38 cellular contexts compared by ENCODE assay signal in genomic region chr19:35416331-35416730, GRCh38. TPM values are rescaled to one million over a fixed set of nuclear protein-coding genes. Genes with fewer than 3 reads are reported as not detected.
"Had no signal": no experiment of that assay in that cellular context is flagged by ENCODE, and none has a peak within 500 bp of the region (broad histone marks: within the 10 kb centered on the region; RNA-seq: fewer than 3 reads in every experiment).

No MANE protein-coding gene starts in this region.

- ATAC-seq: activated CD8-positive, alpha-beta T cell treated with anti-CD3 and anti-CD28 coated beads for 36 hours; activated naive CD4-positive, alpha-beta T cell treated with anti-CD3 and anti-CD28 coated beads, Interleukin-2, amount 50 U/mL, for 72 hours; activated T-cell treated with anti-CD3 and anti-CD28 coated beads, Interleukin-2, amount 50 U/mL, for 4 hours; activated T-cell treated with anti-CD3 and anti-CD28 coated beads, Interleukin-2, amount 50 U/mL, for 72 hours; activated T-helper 17 cell treated with anti-CD3 and anti-CD28 coated beads, Interleukin-2, amount 50 U/mL, for 72 hours; body of pancreas had no signal

- H3K27me3 ChIP-seq: body of pancreas, brain microvascular endothelial cell, breast epithelium had no signal

- H3K4me3 ChIP-seq: adrenal gland, body of pancreas, breast epithelium had no signal

- H3K4me1 ChIP-seq: adrenal gland, breast epithelium had no signal

- H3K9me3 ChIP-seq: adrenal gland, body of pancreas, breast epithelium had no signal

- H3K27ac ChIP-seq: adrenal gland, body of pancreas, brain microvascular endothelial cell, breast epithelium, VCaP had no signal

- H3K36me3 ChIP-seq: adrenal gland, brain microvascular endothelial cell, breast epithelium had no signal

- FAIRE-seq: astrocyte, TTC549 had no signal

- DNase-seq: activated B cell treated with CpG ODN at 0.5 μM for 24 hours; activated CD4-positive, alpha-beta memory T cell treated with anti-CD3 and anti-CD28 coated beads for 36 hours; activated CD4-positive, alpha-beta T cell treated with anti-CD3 and anti-CD28 coated beads for 4 hours; activated CD4-positive, alpha-beta T cell treated with anti-CD3 and anti-CD28 coated beads, Interleukin-2, amount 10 ng/mL, durations not matched to agents 24 days and 14 days; activated CD4-positive, alpha-beta T cell treated with anti-CD3 and anti-CD28 coated beads, Interleukin-2, amount 50 U/mL, for 1 hour; activated CD4-positive, alpha-beta T cell treated with anti-CD3 and anti-CD28 coated beads, Interleukin-2, amount 50 U/mL, for 4 hours; activated CD4-positive, CD25-positive, alpha-beta regulatory T cell treated with anti-CD3 and anti-CD28 coated beads, Interleukin-2, amount 50 U/mL, for 72 hours; activated CD8-positive, alpha-beta memory T cell treated with anti-CD3 and anti-CD28 coated beads, Interleukin-2, amount 50 U/mL, for 4 hours; activated CD8-positive, alpha-beta T cell treated with anti-CD3 and anti-CD28 coated beads for 36 hours; activated effector memory CD4-positive, alpha-beta T cell treated with anti-CD3 and anti-CD28 coated beads, Interleukin-2, amount 50 U/mL, for 16 hours; activated gamma-delta T cell treated with Interleukin-2 at 50 U/mL for 16 hours; activated naive CD4-positive, alpha-beta T cell; activated naive CD4-positive, alpha-beta T cell treated with anti-CD3 and anti-CD28 coated beads for 36 hours; activated naive CD4-positive, alpha-beta T cell treated with anti-CD3 and anti-CD28 coated beads, Interleukin-2, amount 50 U/mL, for 16 hours; activated naive CD8-positive, alpha-beta T cell treated with anti-CD3 and anti-CD28 coated beads for 36 hours; activated T-cell treated with anti-CD3 and anti-CD28 coated beads for 4 hours; activated T-cell treated with anti-CD3 and anti-CD28 coated beads, Interleukin-2, amount 50 U/mL, for 1 hour; activated T-cell treated with anti-CD3 and anti-CD28 coated beads, Interleukin-2, amount 50 U/mL, for 4 hours; activated T-cell treated with anti-CD3 and anti-CD28 coated beads, Interleukin-2, amount 50 U/mL, for 72 hours; adrenal gland; amniotic stem cell; body of pancreas; brain microvascular endothelial cell; central memory CD4-positive, alpha-beta T cell; T-helper 1 cell; T-helper 2 cell; T-helper 9 cell had no signal

RNA-seq across cellular contexts. Expression of gene FFAR2, which starts 31.7 kb away (rescaled TPM):
- total RNA-seq: activated B cell treated with CpG ODN at 0.5 μM for 24 hours; activated CD4-positive, alpha-beta memory T cell treated with anti-CD3 and anti-CD28 coated beads for 36 hours; activated CD4-positive, alpha-beta T cell treated with anti-CD3 and anti-CD28 coated beads, Interleukin-2, amount 10 ng/mL, durations not matched to agents 24 days and 14 days; activated CD8-positive, alpha-beta memory T cell treated with anti-CD3 and anti-CD28 coated beads for 36 hours; activated CD8-positive, alpha-beta T cell treated with anti-CD3 and anti-CD28 coated beads for 36 hours; activated naive CD4-positive, alpha-beta T cell treated with anti-CD3 and anti-CD28 coated beads for 36 hours; activated naive CD4-positive, alpha-beta T cell treated with anti-CD3 and anti-CD28 coated beads, Interleukin-2, amount 50 U/mL, for 72 hours; activated naive CD8-positive, alpha-beta T cell treated with anti-CD3 and anti-CD28 coated beads for 36 hours; activated T-cell treated with anti-CD3 and anti-CD28 coated beads, Interleukin-2, amount 50 U/mL, for 4 hours; activated T-cell treated with anti-CD3 and anti-CD28 coated beads, Interleukin-2, amount 50 U/mL, for 72 hours; activated T-helper 1 cell treated with anti-CD3 and anti-CD28 coated beads, Interleukin-12 subunit alpha, Interleukin-12 subunit beta, Interleukin-2, Interleukin-4 antibody, amounts not matched to agents 30 ng/mL and 10 ng/mL and 1 ng/mL, durations not matched to agents 14 hours and 24 hours and 36 hours; activated T-helper 17 cell treated with anti-CD3 and anti-CD28 coated beads, Interleukin-2, amount 50 U/mL, for 72 hours; astrocyte; body of pancreas; cerebellum had no signal

RNA-seq across cellular contexts. Expression of gene GPR42, which starts 45.5 kb away (rescaled TPM):
- total RNA-seq: activated B cell treated with CpG ODN at 0.5 μM for 24 hours; activated CD8-positive, alpha-beta memory T cell treated with anti-CD3 and anti-CD28 coated beads for 36 hours; activated T-helper 1 cell treated with anti-CD3 and anti-CD28 coated beads, Interleukin-12 subunit alpha, Interleukin-12 subunit beta, Interleukin-2, Interleukin-4 antibody, amounts not matched to agents 30 ng/mL and 10 ng/mL and 1 ng/mL, durations not matched to agents 14 hours and 24 hours and 36 hours; adrenal gland; aorta; astrocyte; body of pancreas; cardiac septum; cerebellum had no signal
- polyA plus RNA-seq: adrenal gland, aorta had no signal

RNA-seq across cellular contexts. Expression of gene FFAR3, which starts 58.1 kb away (rescaled TPM):
- total RNA-seq: astrocyte, body of pancreas, cardiac septum, cerebellum had no signal
- polyA plus RNA-seq: aorta had no signal
